Comparison of ENCODE assay signal across 2 cellular contexts in the genomic region with DNA sequence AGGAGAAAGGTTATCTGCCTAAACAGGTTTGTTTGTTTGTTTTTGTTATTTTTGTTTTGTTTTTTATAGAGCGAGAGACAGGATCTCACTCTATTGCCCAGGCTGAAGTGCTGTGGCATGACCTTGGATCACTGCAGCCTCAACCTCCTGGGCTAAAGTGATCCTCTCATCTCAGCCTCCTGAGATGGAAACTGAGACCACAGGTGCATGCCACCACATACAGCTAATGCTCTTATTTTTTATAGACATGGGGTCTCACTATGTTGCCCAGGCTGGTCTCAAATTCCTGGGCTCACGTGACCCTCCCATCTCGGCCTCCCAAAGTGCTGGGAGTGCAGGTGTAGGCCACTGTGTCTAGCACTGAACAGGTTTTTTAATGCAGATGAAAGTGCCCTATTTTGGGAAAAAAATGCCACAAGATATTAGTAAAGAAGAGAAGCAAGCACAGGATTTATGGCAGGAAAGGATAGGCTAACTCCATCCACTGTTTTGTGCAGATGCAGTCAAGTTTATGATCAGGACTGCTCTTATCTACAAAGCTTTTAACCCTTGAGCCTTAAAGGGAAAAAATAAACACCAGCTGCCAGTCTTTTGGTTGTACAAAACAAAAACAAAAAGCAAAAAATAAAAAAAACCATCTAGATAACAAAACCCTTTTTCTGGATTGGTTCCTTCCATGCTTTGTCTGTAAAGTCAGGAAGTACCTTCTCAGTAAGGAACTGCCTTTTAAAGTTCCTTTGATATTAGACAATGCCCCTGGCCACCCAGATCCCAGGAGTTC.
TF ChIP-seq lines count a peak whose summit lies in the region.

No MANE protein-coding gene starts in this region.

TF ChIP-seq in WTC11, 78 proteins besides CTCF, POLR2A, EP300 and RAD21 (continued from another document):
- TF ChIP-seq FOXP1 (CRISPR knock-in tag; IDR thresholded peaks at IDR 0.05; ENCODE audit: borderline replicate concordance) (0 out of 2 replicates have a peak, but pooled peaks have one; percentile 48), CBFB (CRISPR knock-in tag; IDR thresholded peaks at IDR 0.05; ENCODE audit: low read depth) (no peak), SP1 (CRISPR knock-in tag; conservative IDR thresholded peaks at IDR 0.05) (no peak), ETV6 (CRISPR knock-in tag; IDR thresholded peaks at IDR 0.05) (no peak), OVOL2 (CRISPR knock-in tag; IDR thresholded peaks at IDR 0.05; ENCODE audit: borderline replicate concordance) (no peak), ZNF121 (CRISPR knock-in tag; IDR thresholded peaks at IDR 0.05) (peak; percentile 100)
- TF ChIP-seq, protein P1, sequence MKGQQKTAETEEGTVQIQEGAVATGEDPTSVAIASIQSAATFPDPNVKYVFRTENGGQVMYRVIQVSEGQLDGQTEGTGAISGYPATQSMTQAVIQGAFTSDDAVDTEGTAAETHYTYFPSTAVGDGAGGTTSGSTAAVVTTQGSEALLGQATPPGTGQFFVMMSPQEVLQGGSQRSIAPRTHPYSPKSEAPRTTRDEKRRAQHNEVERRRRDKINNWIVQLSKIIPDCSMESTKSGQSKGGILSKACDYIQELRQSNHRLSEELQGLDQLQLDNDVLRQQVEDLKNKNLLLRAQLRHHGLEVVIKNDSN (CRISPR knock-in tag; IDR thresholded peaks at IDR 0.05): no peak

TF ChIP-seq in HepG2, 621 proteins besides CTCF, POLR2A, EP300 and RAD21 (continued from another document):
- TF ChIP-seq ZNF333 (CRISPR knock-in tag; IDR thresholded peaks at IDR 0.05; ENCODE audit: borderline replicate concordance): no peak
- peak; percentile 54; the same call in 1 of the 2 replicates for TF ChIP-seq ZMYM3 (CRISPR knock-in tag; IDR thresholded peaks at IDR 0.05)
- TF ChIP-seq ZNF546 (CRISPR knock-in tag; conservative IDR thresholded peaks at IDR 0.05): no peak
- 0 out of 2 replicates have a peak, but pooled peaks have one; percentile 33 for TF ChIP-seq FOXA3 (CRISPR knock-in tag; IDR thresholded peaks at IDR 0.05)
- TF ChIP-seq ZNF570 (CRISPR knock-in tag; IDR thresholded peaks at IDR 0.05; ENCODE audit: borderline replicate concordance): no peak
- no peak; the same call in 1 of the 2 replicates for TF ChIP-seq TARDBP (CRISPR knock-in tag; IDR thresholded peaks at IDR 0.05)
- TF ChIP-seq MIXL1 (CRISPR knock-in tag; IDR thresholded peaks at IDR 0.05): no peak
- TF ChIP-seq SOX5 (CRISPR knock-in tag; IDR thresholded peaks at IDR 0.05; ENCODE audit: borderline replicate concordance): peak; percentile 11; the same call in 1 of the 2 replicates
- TF ChIP-seq ZNF10 (CRISPR knock-in tag; IDR thresholded peaks at IDR 0.05; ENCODE audit: borderline replicate concordance, low read depth): no peak
- no peak for TF ChIP-seq FOXK1 (CRISPR knock-in tag; IDR thresholded peaks at IDR 0.05; ENCODE audit: borderline replicate concordance, low read depth)
- no peak for TF ChIP-seq TRAFD1 (CRISPR knock-in tag; IDR thresholded peaks at IDR 0.05; ENCODE audit: borderline replicate concordance)
